18 cellular contexts compared by ENCODE assay signal in genomic region chr11:10379871-10380568, GRCh38.
DNase-seq lines count a peak whose midpoint lies in the region; ATAC-seq and TF ChIP-seq lines count a peak whose summit lies in the region.
"Had no signal": no experiment of that assay in that cellular context is flagged by ENCODE, and none has a peak within 500 bp of the region (broad histone marks: within the 10 kb centered on the region; RNA-seq: fewer than 3 reads in every experiment).

No MANE protein-coding gene starts in this region.

- no peaks in the 10 kb centered on the region for H3K36me3 ChIP-seq in fibroblast of lung (ENCODE audit: control insufficient read depth, insufficient read depth, low read length)
- no peaks in the 10 kb centered on the region for H3K36me3 ChIP-seq in thyroid gland
- H3K36me3 ChIP-seq: left ventricle myocardium inferior had no signal

- H3K4me3 ChIP-seq in fibroblast of lung (replicated peaks in 1 of 4; ENCODE audit: control extremely low read depth in 1 of 4, insufficient read depth in 1 of 4, low read depth in 3 of 4, low read length in 4 of 4) (no peak overlapping the region), thyroid gland (replicated peaks in 1 of 3) (no peak overlapping the region)
- H3K4me3 ChIP-seq: left ventricle myocardium inferior, PC-9 had no signal

- H3K9ac ChIP-seq in fibroblast of lung (ENCODE audit: insufficient read depth, low read length) = no peak overlapping the region

- H4K20me1 ChIP-seq in fibroblast of lung (ENCODE audit: control insufficient read depth, extremely low read depth, insufficient read depth, low read length) = no peaks in the 10 kb centered on the region

- TF ChIP-seq POLR2A in thyroid gland (IDR thresholded peaks at IDR 0.05) = no peak
- TF ChIP-seq POLR2A in erythroblast (IDR thresholded peaks at IDR 0.05; ENCODE audit: low read length) = no peak

- no peak overlapping the region for H3K4me2 ChIP-seq in fibroblast of lung (ENCODE audit: extremely low read depth, insufficient read depth, low read length)
- H3K4me2 ChIP-seq: PC-9 had no signal

- DNase-seq in NCI-H1417 (lab: John Stamatoyannopoulos, UW) (peak in 2 of 3 experiments; percentile 22 to 57), NCI-H1417 treated with DMSO at 0.1 percent for 48 hours (lab: John Stamatoyannopoulos, UW) (no peak), NCI-H345 treated with DMSO at 0.1 percent for 48 hours (lab: John Stamatoyannopoulos, UW; ENCODE audit: unreplicated experiment) (peak; percentile 66), fibroblast of lung (ENCODE audit: low read depth in 2 of 2) (peak in 1 of 2 donors; percentile 60), thyroid gland (peak; percentile 32 to 37), GF-D8 (lab: John Stamatoyannopoulos, UW) (no peak), erythroblast (lab: John Stamatoyannopoulos, UW) (no peak)
- DNase-seq: activated CD4-positive, CD25-positive, alpha-beta regulatory T cell treated with anti-CD3 and anti-CD28 coated beads, Interleukin-2, amount 50 U/mL, for 72 hours; activated T-cell treated with anti-CD3 and anti-CD28 coated beads, Interleukin-2, amount 50 U/mL, for 48 hours; anterior cingulate cortex; Caco-2; effector memory CD8-positive, alpha-beta T cell; left ventricle myocardium inferior; substantia nigra; T-cell had no signal

- intact Hi-C loops in thyroid gland (cut with DNase I) = no loop called here

- H3K9me3 ChIP-seq in fibroblast of lung (ENCODE audit: control insufficient read depth, insufficient read depth, low read depth, low read length) (no peaks in the 10 kb centered on the region), thyroid gland (no peaks in the 10 kb centered on the region)
- H3K9me3 ChIP-seq: Caco-2, left ventricle myocardium inferior had no signal

- no peak for ATAC-seq in HG02885 (IDR thresholded peaks at IDR 0.05; ENCODE audit: poor library complexity, unreplicated experiment)
- ATAC-seq: effector memory CD8-positive, alpha-beta T cell; T-cell had no signal

- H3K27me3 ChIP-seq in fibroblast of lung (ENCODE audit: control insufficient read depth, insufficient read depth, low read length) (no peaks in the 10 kb centered on the region), thyroid gland (no peaks in the 10 kb centered on the region)

- H3K79me2 ChIP-seq in fibroblast of lung (ENCODE audit: control insufficient read depth, insufficient read depth, low read length) = no peaks in the 10 kb centered on the region

- no peak overlapping the region for H2AFZ ChIP-seq in fibroblast of lung (ENCODE audit: low read length)
- H2AFZ ChIP-seq: PC-9 had no signal

- TF ChIP-seq CTCF in fibroblast of lung (conservative IDR thresholded peaks at IDR 0.05 in 1 of 2, IDR thresholded peaks at IDR 0.05 in 1 of 2; ENCODE audit: low read depth in 1 of 2, low read length in 2 of 2) (no peak), thyroid gland (IDR thresholded peaks at IDR 0.05) (no peak)

- peaks cover 24% of the 10 kb centered on the region for H3K4me1 ChIP-seq in fibroblast of lung (ENCODE audit: control insufficient read depth, extremely low read depth, insufficient read depth, low read length)
- peaks cover 24 to 32% of the 10 kb centered on the region in 2 donors for H3K4me1 ChIP-seq in thyroid gland

- peak overlapping the region; percentile 66 for H3K27ac ChIP-seq in fibroblast of lung (ENCODE audit: insufficient read depth, low read length)
- peak overlapping the region in 2 of 3 donors; percentile 2 to 3 for H3K27ac ChIP-seq in thyroid gland
- H3K27ac ChIP-seq: 22Rv1, left ventricle myocardium inferior, PC-9 had no signal

- WGBS in thyroid gland, 2 donors = 52 to 57% methylated on average over 2 of the region's 2 CpGs

Comparison
In these comparisons a context has a peak if more than half of its experiments do, and no peak if none do; other contexts are left out.
1. DNase-seq: peak in NCI-H1417 (2 of 3), NCI-H345 treated with DMSO at 0.1 percent for 48 hours (single experiment) and thyroid gland (2 of 2); none in NCI-H1417 treated with DMSO at 0.1 percent for 48 hours (single experiment), GF-D8 (single experiment) and erythroblast (0 of 2).